8 cellular contexts compared by ENCODE assay signal in the genomic region with DNA sequence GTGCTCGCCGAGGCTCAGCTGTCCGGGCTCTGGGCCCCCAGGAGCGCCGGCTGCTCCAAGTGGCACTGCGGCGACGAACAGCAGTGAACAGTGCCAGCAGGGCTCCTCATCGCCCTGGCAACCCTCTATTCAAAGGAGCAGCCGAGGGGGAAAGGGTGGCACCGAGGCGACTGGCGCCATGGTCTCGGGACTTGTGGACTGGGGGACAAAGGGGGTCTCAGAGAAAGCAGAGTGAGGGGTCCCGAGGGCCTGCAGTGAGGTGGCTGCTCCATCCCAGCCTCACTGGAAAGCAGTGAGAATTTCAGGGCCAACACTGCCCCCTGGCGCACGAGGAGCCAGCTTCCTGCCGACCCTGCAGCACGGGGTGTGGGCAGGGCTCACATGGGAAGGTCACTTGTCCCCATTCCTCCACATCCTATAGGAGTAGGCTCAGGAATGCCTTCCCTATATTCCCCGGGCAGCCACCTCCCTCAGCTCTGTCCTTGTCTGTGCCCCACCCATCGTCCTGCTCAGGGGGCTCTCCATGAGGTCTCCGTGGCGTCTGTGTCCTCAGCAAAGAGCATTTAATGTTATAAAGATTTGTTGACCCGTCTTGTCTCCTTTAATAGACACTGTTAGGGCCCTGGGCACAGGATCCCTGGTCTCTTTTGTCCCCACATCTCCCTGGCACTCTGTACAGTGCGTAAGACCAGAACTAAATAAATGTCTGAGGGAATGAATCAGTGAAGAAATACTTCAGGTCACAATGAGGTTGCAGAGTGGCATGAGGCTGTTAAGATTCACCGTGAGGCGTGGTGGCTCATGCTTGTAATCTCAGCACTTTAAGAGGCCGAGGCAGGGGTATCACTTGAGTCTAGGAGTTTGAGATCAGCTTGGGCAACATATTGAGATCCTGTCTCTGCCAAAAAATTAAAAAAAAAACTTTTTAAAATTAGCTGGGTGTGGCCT. TPM values are rescaled to one million over a fixed set of nuclear protein-coding genes. Genes with fewer than 3 reads are reported as not detected.
A peak's percentile ranks its signal among the peaks of the same experiment; 100 is the strongest.
DNase-seq lines count a peak whose midpoint lies in the region; ATAC-seq and TF ChIP-seq lines count a peak whose summit lies in the region.

No MANE protein-coding gene starts in this region.

- no peaks in the 10 kb centered on the region for H3K27me3 ChIP-seq in BLaER1
- H3K27me3 ChIP-seq in OCI-LY1 (ENCODE audit: insufficient read depth, low read length): no peaks in the 10 kb centered on the region; the same call in 1 of the 2 replicates
- H3K27me3 ChIP-seq in neural cell (ENCODE audit: insufficient read depth, low read depth, low read length): no peaks in the 10 kb centered on the region

- no peak overlapping the region for H3K27ac Mint-ChIP-seq in activated T-helper 1 cell treated with anti-CD3 and anti-CD28 coated beads, Interleukin-12 subunit alpha, Interleukin-12 subunit beta, Interleukin-2, Interleukin-4 antibody, amounts not matched to agents 30 ng/mL and 10 ng/mL and 1 ng/mL, durations not matched to agents 14 hours and 24 hours and 36 hours

- H3K36me3 Mint-ChIP-seq in activated T-helper 1 cell treated with anti-CD3 and anti-CD28 coated beads, Interleukin-12 subunit alpha, Interleukin-12 subunit beta, Interleukin-2, Interleukin-4 antibody, amounts not matched to agents 30 ng/mL and 10 ng/mL and 1 ng/mL, durations not matched to agents 14 hours and 24 hours and 36 hours (ENCODE audit: low read depth): no peaks in the 10 kb centered on the region

- CTCF ChIA-PET in HEK293T (lab: Yijun Ruan, JAX): interaction anchor here (0.5 to 1.4 kb wide), 4 partner anchors 45 to 113 kb away, joined by 3 to 4 read pairs (median 3); no protein-coding TSS in a partner anchor

- H3K36me3 ChIP-seq in BLaER1 (no peaks in the 10 kb centered on the region), OCI-LY1 (ENCODE audit: insufficient read depth, low read length) (no peaks in the 10 kb centered on the region), neural cell (ENCODE audit: insufficient read depth, low read length) (no peaks in the 10 kb centered on the region)

- H3F3A ChIP-seq in OCI-LY1 (ENCODE audit: insufficient read depth, low read length) (no peaks in the 10 kb centered on the region), neural cell (ENCODE audit: insufficient read depth, low read length, poor library complexity, severe bottlenecking) (no peaks in the 10 kb centered on the region)

- H4K20me1 ChIP-seq in BLaER1 (no peaks in the 10 kb centered on the region), OCI-LY1 (ENCODE audit: insufficient read depth, low read length) (no peaks in the 10 kb centered on the region), neural cell (ENCODE audit: insufficient read depth) (no peaks in the 10 kb centered on the region)

- H3K4me1 ChIP-seq in BLaER1 (peaks cover 52% of the 10 kb centered on the region), OCI-LY1 (ENCODE audit: insufficient read depth, low read length, severe bottlenecking) (no peaks in the 10 kb centered on the region)

- TF ChIP-seq EP300 in neural cell (conservative IDR thresholded peaks at IDR 0.05; ENCODE audit: poor library complexity, severe bottlenecking): no peak

- POLR2A ChIA-PET in HEK293T (lab: Yijun Ruan, JAX): interaction anchor here (2.5 to 5.1 kb wide), 2 partner anchors 27 to 40 kb away, joined by 8 to 29 read pairs; a partner anchor contains a TSS

- no peaks in the 10 kb centered on the region for H3K9me3 Mint-ChIP-seq in activated T-helper 1 cell treated with anti-CD3 and anti-CD28 coated beads, Interleukin-12 subunit alpha, Interleukin-12 subunit beta, Interleukin-2, Interleukin-4 antibody, amounts not matched to agents 30 ng/mL and 10 ng/mL and 1 ng/mL, durations not matched to agents 14 hours and 24 hours and 36 hours

- H3K9me2 ChIP-seq in OCI-LY1 (ENCODE audit: low read depth, low read length) (no peaks in the 10 kb centered on the region), neural cell (ENCODE audit: insufficient read depth, low read length) (no peaks in the 10 kb centered on the region)

- peaks cover 15% of the 10 kb centered on the region for H3K4me1 Mint-ChIP-seq in activated T-helper 1 cell treated with anti-CD3 and anti-CD28 coated beads, Interleukin-12 subunit alpha, Interleukin-12 subunit beta, Interleukin-2, Interleukin-4 antibody, amounts not matched to agents 30 ng/mL and 10 ng/mL and 1 ng/mL, durations not matched to agents 14 hours and 24 hours and 36 hours (ENCODE audit: low read depth)

- TF ChIP-seq CTCF in OCI-LY1 (IDR thresholded peaks at IDR 0.05; ENCODE audit: low read length) (peak; percentile 85), fibroblast of mammary gland (conservative IDR thresholded peaks at IDR 0.05; ENCODE audit: control insufficient read depth, insufficient read depth, low read depth, low read length) (peak; percentile 44), neural cell (IDR thresholded peaks at IDR 0.05; ENCODE audit: poor library complexity, severe bottlenecking) (peak; percentile 63)

- H3K9ac ChIP-seq in BLaER1 (peak overlapping the region; percentile 11; the same call in 1 of the 2 replicates), OCI-LY1 (ENCODE audit: low read length) (no peak overlapping the region), neural cell (ENCODE audit: low read length) (no peak overlapping the region)

- H3K79me2 ChIP-seq in OCI-LY1 (ENCODE audit: insufficient read depth, low read length) (no peaks in the 10 kb centered on the region), neural cell (replicated peaks; ENCODE audit: insufficient read depth, low read length) (no peaks in the 10 kb centered on the region)

- H3K27ac ChIP-seq in BLaER1 (no peak overlapping the region), OCI-LY1 (ENCODE audit: low read depth, low read length, poor library complexity, severe bottlenecking) (no peak overlapping the region), neural cell (ENCODE audit: low read length) (no peak overlapping the region)

- H3K27me3 Mint-ChIP-seq in activated T-helper 1 cell treated with anti-CD3 and anti-CD28 coated beads, Interleukin-12 subunit alpha, Interleukin-12 subunit beta, Interleukin-2, Interleukin-4 antibody, amounts not matched to agents 30 ng/mL and 10 ng/mL and 1 ng/mL, durations not matched to agents 14 hours and 24 hours and 36 hours (ENCODE audit: insufficient read depth): no peaks in the 10 kb centered on the region

- intact Hi-C loops in activated T-helper 1 cell treated with anti-CD3 and anti-CD28 coated beads, Interleukin-12 subunit alpha, Interleukin-12 subunit beta, Interleukin-2, Interleukin-4 antibody, amounts not matched to agents 30 ng/mL and 10 ng/mL and 1 ng/mL, durations not matched to agents 14 hours and 24 hours and 36 hours (cut with micrococcal nuclease): loop anchor here (1.0 kb wide), 1 partner anchor 189 kb away; no protein-coding TSS in a partner anchor

- H3K4me3 Mint-ChIP-seq in activated T-helper 1 cell treated with anti-CD3 and anti-CD28 coated beads, Interleukin-12 subunit alpha, Interleukin-12 subunit beta, Interleukin-2, Interleukin-4 antibody, amounts not matched to agents 30 ng/mL and 10 ng/mL and 1 ng/mL, durations not matched to agents 14 hours and 24 hours and 36 hours: no peak overlapping the region

- ATAC-seq in HG03045 (IDR thresholded peaks at IDR 0.05; ENCODE audit: unreplicated experiment): no peak

- DNase-seq in HEK293T (ENCODE audit: extremely low spot score): peak; percentile 80
- DNase-seq in activated T-helper 1 cell treated with anti-CD3 and anti-CD28 coated beads, Interleukin-12 subunit alpha, Interleukin-12 subunit beta, Interleukin-2, Interleukin-4 antibody, amounts not matched to agents 30 ng/mL and 10 ng/mL and 1 ng/mL, durations not matched to agents 14 hours and 24 hours and 36 hours (ENCODE audit: low spot score): peak; percentile 38
- peak; percentile 62 for DNase-seq in fibroblast of mammary gland (ENCODE audit: low read depth)
- peak; percentile 90 for DNase-seq in superior temporal gyrus (ENCODE audit: extremely low spot score)

- H3K4me2 ChIP-seq in BLaER1 (no peak overlapping the region), OCI-LY1 (ENCODE audit: low read length) (no peak overlapping the region), neural cell (ENCODE audit: low read length) (no peak overlapping the region)

- H3K4me3 ChIP-seq in BLaER1: no peak overlapping the region
- H3K4me3 ChIP-seq in OCI-LY1 (ENCODE audit: low read depth, low read length, poor library complexity, severe bottlenecking): no peak overlapping the region
- no peak overlapping the region for H3K4me3 ChIP-seq in fibroblast of mammary gland (ENCODE audit: control insufficient read depth, low read depth, low read length)
- H3K4me3 ChIP-seq in neural cell (ENCODE audit: low read length): no peak overlapping the region

- TF ChIP-seq RAD21 in neural cell (conservative IDR thresholded peaks at IDR 0.05): peak; percentile 42

- no peak overlapping the region for H2AFZ ChIP-seq in OCI-LY1 (ENCODE audit: low read length)
- H2AFZ ChIP-seq in neural cell (ENCODE audit: low read depth, low read length): no peak overlapping the region

- H3K9me3 ChIP-seq in BLaER1: no peaks in the 10 kb centered on the region
- no peaks in the 10 kb centered on the region for H3K9me3 ChIP-seq in OCI-LY1 (ENCODE audit: low read length)
- no peaks in the 10 kb centered on the region for H3K9me3 ChIP-seq in neural cell (ENCODE audit: low read length)

TF ChIP-seq in HEK293T, 16 proteins besides CTCF, POLR2A, EP300 and RAD21:
- TF ChIP-seq SUZ12 (IDR thresholded peaks at IDR 0.05) (no peak), SP1 (IDR thresholded peaks at IDR 0.05) (no peak), BHLHE40 (IDR thresholded peaks at IDR 0.05; ENCODE audit: borderline replicate concordance) (no peak)

TF ChIP-seq in neural cell, 6 proteins besides CTCF, POLR2A, EP300 and RAD21:
- peak; percentile 21 for TF ChIP-seq MXI1 (conservative IDR thresholded peaks at IDR 0.05; ENCODE audit: poor library complexity, severe bottlenecking)
- peak; percentile 34 for TF ChIP-seq SMC3 (conservative IDR thresholded peaks at IDR 0.05; ENCODE audit: poor library complexity)
- no peak for TF ChIP-seq POLR2AphosphoS5 (IDR thresholded peaks at IDR 0.05)

RNA-seq across cellular contexts. Expression of a gene that starts 26.4 kb away (rescaled TPM):
- total RNA-seq in activated T-helper 1 cell treated with anti-CD3 and anti-CD28 coated beads, Interleukin-12 subunit alpha, Interleukin-12 subunit beta, Interleukin-2, Interleukin-4 antibody, amounts not matched to agents 30 ng/mL and 10 ng/mL and 1 ng/mL, durations not matched to agents 14 hours and 24 hours and 36 hours: 48.4 and 49.6 TPM in 2 replicates
- polyA plus RNA-seq in neural cell: 85.0 and 104 TPM in 2 replicates
- polyA minus RNA-seq in neural cell: 95.7 and 111 TPM in 2 replicates

RNA-seq across cellular contexts. Expression of a gene that starts 40.1 kb away (rescaled TPM):
- 30.9 and 34.4 TPM in 2 replicates for total RNA-seq in activated T-helper 1 cell treated with anti-CD3 and anti-CD28 coated beads, Interleukin-12 subunit alpha, Interleukin-12 subunit beta, Interleukin-2, Interleukin-4 antibody, amounts not matched to agents 30 ng/mL and 10 ng/mL and 1 ng/mL, durations not matched to agents 14 hours and 24 hours and 36 hours
- polyA plus RNA-seq in neural cell: 50.5 and 58.2 TPM in 2 replicates
- 22.9 and 23.1 TPM in 2 replicates for polyA minus RNA-seq in neural cell

Comparison
In these comparisons a context has a peak if more than half of its experiments do, and no peak if none do; other contexts are left out.
1. DNase-seq: peak in every context shown above with its lines; median percentile 90 in superior temporal gyrus; 80 in HEK293T; 62 in fibroblast of mammary gland; 38 in activated T-helper 1 cell treated with anti-CD3 and anti-CD28 coated beads, Interleukin-12 subunit alpha, Interleukin-12 subunit beta, Interleukin-2, Interleukin-4 antibody, amounts not matched to agents 30 ng/mL and 10 ng/mL and 1 ng/mL, durations not matched to agents 14 hours and 24 hours and 36 hours.